In genomic region chr13:49641810-49642291, GRCh38 we compare ENCODE assay signal across 10 cellular contexts. TPM values are rescaled to one million over a fixed set of nuclear protein-coding genes. Genes with fewer than 3 reads are reported as not detected.
DNase-seq lines count a peak whose midpoint lies in the region; ATAC-seq and TF ChIP-seq lines count a peak whose summit lies in the region.
"Had no signal": no experiment of that assay in that cellular context is flagged by ENCODE, and none has a peak within 500 bp of the region (broad histone marks: within the 10 kb centered on the region; RNA-seq: fewer than 3 reads in every experiment).

No MANE protein-coding gene starts in this region.

- DNase-seq in Daoy (ENCODE audit: low read depth) (peak; percentile 31), RKO (ENCODE audit: low spot score) (peak; percentile 71), fibroblast of the aortic adventitia (ENCODE audit: low read depth) (peak; percentile 96), trophoblast cell (peak; percentile 76 to 81), NCI-H1694 (lab: John Stamatoyannopoulos, UW) (no peak), NK-92 (lab: John Stamatoyannopoulos, UW; ENCODE audit: unreplicated experiment) (no peak)
- DNase-seq: NK-92 treated with Interleukin-12 subunit alpha and Interleukin-12 subunit beta, amount 100 ng/mL, for 24 hours; retina had no signal

- no peaks in the 10 kb centered on the region for H3K27me3 ChIP-seq in trophoblast cell (ENCODE audit: insufficient read depth, low read length)

- H3K79me2 ChIP-seq in trophoblast cell (ENCODE audit: control insufficient read depth, insufficient read depth, low read length, poor library complexity): no peaks in the 10 kb centered on the region

- H3K4me3 ChIP-seq in fibroblast of the aortic adventitia (ENCODE audit: low read depth, low read length) (no peak overlapping the region), trophoblast cell (ENCODE audit: low read depth, low read length) (no peak overlapping the region)

- H3K18ac ChIP-seq in trophoblast cell (ENCODE audit: low read length): no peak overlapping the region

- H2AK5ac ChIP-seq in trophoblast cell (ENCODE audit: low read length): no peak overlapping the region

- no peak overlapping the region for H4K8ac ChIP-seq in trophoblast cell (ENCODE audit: low read depth, low read length)

- H2BK120ac ChIP-seq in trophoblast cell (ENCODE audit: insufficient read depth, low read length, poor library complexity): peak overlapping the region; percentile 46

- WGBS in trophoblast cell (ENCODE audit: extremely low coverage, insufficient coverage, insufficient read length): no CpG with 5 or more reads among the region's 4 CpGs

- peaks cover 2 to 8% of the 10 kb centered on the region in 2 experiments for H3K4me1 ChIP-seq in trophoblast cell (ENCODE audit: control insufficient read depth in 1 of 2, insufficient read depth in 2 of 2, low read length in 2 of 2)

- no peak for TF ChIP-seq CTCF in fibroblast of the aortic adventitia (IDR thresholded peaks at IDR 0.05; ENCODE audit: insufficient read depth, low read length)

- no peak overlapping the region for H3K23ac ChIP-seq in trophoblast cell (ENCODE audit: low read length)

- no peak for ATAC-seq in GM18909 (IDR thresholded peaks at IDR 0.05; ENCODE audit: poor library complexity, unreplicated experiment)
- no peak for ATAC-seq in GM18868 (IDR thresholded peaks at IDR 0.05; ENCODE audit: unreplicated experiment)

- no peaks in the 10 kb centered on the region for H3K79me1 ChIP-seq in trophoblast cell (ENCODE audit: low read length)

- H4K91ac ChIP-seq in trophoblast cell (ENCODE audit: low read depth, low read length): no peak overlapping the region

- H3K9me3 ChIP-seq in trophoblast cell (ENCODE audit: insufficient read depth, low read depth, low read length): no peaks in the 10 kb centered on the region

- no peak overlapping the region for H2BK5ac ChIP-seq in trophoblast cell (ENCODE audit: low read depth, low read length, poor library complexity)

- H3K4ac ChIP-seq in trophoblast cell (ENCODE audit: low read depth, low read length): no peak overlapping the region

- H2AFZ ChIP-seq in trophoblast cell (ENCODE audit: insufficient read depth, low read length, poor library complexity): no peak overlapping the region

- no peak overlapping the region for H3K4me2 ChIP-seq in trophoblast cell (ENCODE audit: low read length)

- H3K36me3 ChIP-seq in trophoblast cell (ENCODE audit: control insufficient read depth in 1 of 2, insufficient read depth in 2 of 2, low read length in 2 of 2): no peaks in the 10 kb centered on the region

- H3K9ac ChIP-seq in trophoblast cell (ENCODE audit: low read length): peak overlapping the region; percentile 52

- no peak overlapping the region for H4K12ac ChIP-seq in trophoblast cell (ENCODE audit: low read depth, low read length)

- H2BK12ac ChIP-seq in trophoblast cell (ENCODE audit: low read length): no peak overlapping the region

- H3K14ac ChIP-seq in trophoblast cell (ENCODE audit: low read length): no peak overlapping the region

- peak overlapping the region; percentile 22 for H3K27ac ChIP-seq in trophoblast cell (ENCODE audit: low read depth, low read length)

RNA-seq across cellular contexts. Expression of gene ARL11, which starts 13.5 kb away (rescaled TPM):
- total RNA-seq in Daoy (2014; rRNA removed; shearing (Covaris generic)): not detected in 2 replicates
- not detected in 2 replicates for total RNA-seq in fibroblast of the aortic adventitia (ENCODE audit: low replicate concordance)
- polyA plus RNA-seq in trophoblast cell (2013): 0.10 and 0.12 TPM in 2 replicates

RNA-seq across cellular contexts. Expression of gene EBPL, which starts 49.4 kb away (rescaled TPM):
- total RNA-seq in Daoy (2014; rRNA removed; shearing (Covaris generic)): 94.8 and 94.9 TPM in 2 replicates
- total RNA-seq in fibroblast of the aortic adventitia (ENCODE audit: low replicate concordance): 37.1 and 47.0 TPM in 2 replicates
- 39.2 and 41.1 TPM in 2 replicates for polyA plus RNA-seq in trophoblast cell (2013)

RNA-seq across cellular contexts. Expression of gene RCBTB1, which starts 56.5 kb away (rescaled TPM):
- 5.0 and 10.6 TPM in 2 replicates for total RNA-seq in Daoy (2014; rRNA removed; shearing (Covaris generic))
- total RNA-seq in fibroblast of the aortic adventitia (ENCODE audit: low replicate concordance): 24.0 and 40.7 TPM in 2 replicates
- polyA plus RNA-seq in trophoblast cell (2013): 7.5 and 7.8 TPM in 2 replicates

Comparison
In these comparisons a context has a peak if more than half of its experiments do, and no peak if none do; other contexts are left out.
1. DNase-seq: peak in Daoy (single experiment), RKO (single experiment), fibroblast of the aortic adventitia (single experiment) and trophoblast cell (2 of 2); none in NCI-H1694 (single experiment) and NK-92 (single experiment).